Comparison of ENCODE assay signal across 8 cellular contexts in genomic region chr1:84847253-84848247, GRCh38. TPM values are rescaled to one million over a fixed set of nuclear protein-coding genes. Genes with fewer than 3 reads are reported as not detected.
DNase-seq lines count a peak whose midpoint lies in the region; ATAC-seq, FAIRE-seq and TF ChIP-seq lines count a peak whose summit lies in the region.

No MANE protein-coding gene starts in this region.

- H3K4me1 Mint-ChIP-seq in brain, result peaks cover 29% of the 10 kb centered on the region

- ATAC-seq in HG02798 (IDR thresholded peaks at IDR 0.05; ENCODE audit: poor library complexity, unreplicated experiment), result peak; percentile 47
- ATAC-seq in thoracic aorta (ENCODE audit: insufficient number of reproducible peaks, low FRiP score, low read depth), result no peak

- peaks cover 3% of the 10 kb centered on the region for H3K9me3 ChIP-seq in keratinocyte (ENCODE audit: control insufficient read depth, low read depth, low read length)
- H3K9me3 ChIP-seq in thoracic aorta, result no peaks in the 10 kb centered on the region
- no peaks in the 10 kb centered on the region for H3K9me3 ChIP-seq in MM.1S (replicated peaks; ENCODE audit: insufficient read depth, low read length)

- H3K36me3 Mint-ChIP-seq in brain, result no peaks in the 10 kb centered on the region

- H3K9me2 ChIP-seq in MM.1S (replicated peaks; ENCODE audit: insufficient read depth, low read length), result no peaks in the 10 kb centered on the region

- H3K36me3 ChIP-seq in keratinocyte (ENCODE audit: control insufficient read depth in 2 of 2, extremely low read depth in 1 of 2, insufficient read depth in 2 of 2, low read length in 2 of 2) (peaks cover 0 to 6% of the 10 kb centered on the region in 2 experiments), thoracic aorta (no peaks in the 10 kb centered on the region), MM.1S (replicated peaks; ENCODE audit: insufficient read depth, low read length) (no peaks in the 10 kb centered on the region)

- peak overlapping the region; percentile 72 for H3K4me2 ChIP-seq in keratinocyte (ENCODE audit: control insufficient read depth, extremely low read depth, insufficient read depth, low read depth, low read length)
- H3K4me2 ChIP-seq in MM.1S (ENCODE audit: low read depth, low read length), result no peak overlapping the region

- H4K20me1 ChIP-seq in keratinocyte (ENCODE audit: control insufficient read depth, extremely low read depth, insufficient read depth, low read length) (no peaks in the 10 kb centered on the region), MM.1S (ENCODE audit: insufficient read depth, low read length) (no peaks in the 10 kb centered on the region)

- peak; percentile 71 for DNase-seq in DMS 273 treated with DMSO at 0.1 percent for 48 hours (lab: John Stamatoyannopoulos, UW)
- DNase-seq in NCI-H460 (ENCODE audit: extremely low read depth, low read depth), result peak; percentile 5
- DNase-seq in keratinocyte (ENCODE audit: low read depth, low spot score), result peak; percentile 87
- DNase-seq in thoracic aorta (ENCODE audit: low spot score), result peak; percentile 18
- no peak for DNase-seq in HuH-7 (ENCODE audit: low spot score)
- no peak for DNase-seq in MM.1S

- TF ChIP-seq CTCF in brain (conservative IDR thresholded peaks at IDR 0.05) (no peak), keratinocyte (optimal IDR thresholded peaks at IDR 0.05 in 1 of 3, IDR thresholded peaks at IDR 0.05 in 1 of 3, conservative IDR thresholded peaks at IDR 0.05 in 1 of 3; ENCODE audit: extremely low read depth in 1 of 3, insufficient read depth in 2 of 3, low read length in 3 of 3) (no peak), thoracic aorta (IDR thresholded peaks at IDR 0.05) (no peak), MM.1S (IDR thresholded peaks at IDR 0.05; ENCODE audit: low read length) (no peak)

- dilution Hi-C loops in keratinocyte (cut with MboI; ENCODE audit: extremely low pct_ligation_motif_present, low sequenced_read_pairs), result no loop called here

- peak overlapping the region; percentile 50 for H2AFZ ChIP-seq in keratinocyte (ENCODE audit: control insufficient read depth, low read length)
- H2AFZ ChIP-seq in MM.1S (ENCODE audit: low read length), result no peak overlapping the region

- peak overlapping the region; percentile 58 to 75 (median 66) for H3K27ac Mint-ChIP-seq in brain

- peaks cover 4% of the 10 kb centered on the region for H3K27me3 Mint-ChIP-seq in brain

- peak overlapping the region in 1 of 5 experiments; percentile 30 for H3K4me3 Mint-ChIP-seq in brain

- peak overlapping the region; percentile 69 for H3K9ac ChIP-seq in keratinocyte (ENCODE audit: control insufficient read depth, extremely low read depth, insufficient read depth, low read length)
- no peak overlapping the region for H3K9ac ChIP-seq in MM.1S (ENCODE audit: low read length)

- peaks cover 0 to 3% (median 0%) of the 10 kb centered on the region in 5 experiments for H3K9me3 Mint-ChIP-seq in brain

- H3K27me3 ChIP-seq in keratinocyte (ENCODE audit: control insufficient read depth, extremely low read depth, insufficient read depth, low read length) (no peaks in the 10 kb centered on the region), thoracic aorta (replicated peaks; ENCODE audit: insufficient read depth) (no peaks in the 10 kb centered on the region), MM.1S (replicated peaks; ENCODE audit: insufficient read depth, low read length) (no peaks in the 10 kb centered on the region)

- no peaks in the 10 kb centered on the region for H3F3A ChIP-seq in MM.1S (ENCODE audit: insufficient read depth, low read length)

- H3K79me2 ChIP-seq in keratinocyte (ENCODE audit: control insufficient read depth, insufficient read depth, low read length) (peaks cover 25% of the 10 kb centered on the region), MM.1S (ENCODE audit: low read length) (no peaks in the 10 kb centered on the region)

- H3K27ac ChIP-seq in keratinocyte (ENCODE audit: control insufficient read depth, insufficient read depth, low read length), result peak overlapping the region; percentile 95
- H3K27ac ChIP-seq in thoracic aorta, result no peak overlapping the region
- H3K27ac ChIP-seq in MM.1S (ENCODE audit: low read length), result no peak overlapping the region

- FAIRE-seq in keratinocyte (lab: Jason Lieb, UNC), result peak; percentile 96

- peak overlapping the region in 1 of 3 experiments; percentile 33 for H3K4me3 ChIP-seq in keratinocyte (ENCODE audit: control insufficient read depth in 2 of 3, extremely low read depth in 1 of 3, insufficient read depth in 2 of 3, low read depth in 1 of 3, low read length in 3 of 3)
- no peak overlapping the region for H3K4me3 ChIP-seq in thoracic aorta
- no peak overlapping the region for H3K4me3 ChIP-seq in MM.1S (ENCODE audit: low read length)

- peaks cover 41% of the 10 kb centered on the region for H3K4me1 ChIP-seq in keratinocyte (ENCODE audit: control insufficient read depth, extremely low read depth, insufficient read depth, low read length)
- H3K4me1 ChIP-seq in thoracic aorta (ENCODE audit: control insufficient read depth in 1 of 2, low read depth in 2 of 2), result peaks cover 0 to 11% of the 10 kb centered on the region in 2 donors
- no peaks in the 10 kb centered on the region for H3K4me1 ChIP-seq in MM.1S (ENCODE audit: low read length)

- H3K9me1 ChIP-seq in keratinocyte (ENCODE audit: control insufficient read depth, extremely low read depth, insufficient read depth, low read length), result peaks cover 2% of the 10 kb centered on the region

RNA-seq across cellular contexts. Expression of gene LPAR3, which starts 45.5 kb away (rescaled TPM):
- total RNA-seq in NCI-H460 (2014; rRNA removed; shearing (Covaris generic)), result 0.57 and 1.2 TPM in 2 replicates
- polyA plus RNA-seq in NCI-H460 (2014; cell fraction: nucleus; rRNA removed), result 0.14 TPM in 1 of 2 replicates, not detected in the other
- polyA plus RNA-seq in brain (ENCODE audit: insufficient read depth, low read depth, low replicate concordance) (0.83 TPM), keratinocyte (39.2 to 43.2 TPM (median 42.1 TPM) in 3 replicates)
- 25.1 TPM for polyA plus RNA-seq in keratinocyte (2011; ENCODE audit: low read depth)
- polyA plus RNA-seq in keratinocyte (2011; cell fraction: cytosol; rRNA removed), result 24.8 and 26.5 TPM in 2 replicates
- polyA plus RNA-seq in keratinocyte (2011; cell fraction: nucleus; rRNA removed), result 38.1 and 38.7 TPM in 2 replicates
- polyA plus RNA-seq in keratinocyte (2012; ENCODE audit: low replicate concordance), result 17.9 and 23.4 TPM in 2 replicates
- 57.2 to 133 TPM (median 85.3 TPM) in 3 replicates for polyA minus RNA-seq in keratinocyte
- polyA minus RNA-seq in keratinocyte (2011; cell fraction: cytosol; rRNA and poly(A)+ RNA removed), result 64.3 TPM
- 33.9 and 57.2 TPM in 2 replicates for polyA minus RNA-seq in keratinocyte (2011; cell fraction: nucleus; rRNA and poly(A)+ RNA removed)
- 1 to 10 TPM; 1.1 to 2.7 TPM for total RNA-seq in thoracic aorta

Comparison
In these comparisons a context has a peak if more than half of its experiments do, and no peak if none do; other contexts are left out.
1. DNase-seq: peak in DMS 273 treated with DMSO at 0.1 percent for 48 hours (single experiment), NCI-H460 (single experiment), keratinocyte (single experiment) and thoracic aorta (single experiment); none in HuH-7 (single experiment) and MM.1S (single experiment).